ENCODE assay signal across 1 cellular context in genomic region chr19:45523642-45524256, GRCh38.
TF ChIP-seq lines count a peak whose summit lies in the region.

No MANE protein-coding gene starts in this region.

TF ChIP-seq in GM12878, 131 proteins besides CTCF, POLR2A, EP300 and RAD21 (continues in another document):
- TF ChIP-seq CBX5 (IDR thresholded peaks at IDR 0.05; ENCODE audit: low read depth) (peak; percentile 31; the same call in 1 of the 2 replicates), KDM1A (IDR thresholded peaks at IDR 0.05; ENCODE audit: borderline replicate concordance) (no peak), HDAC2 (IDR thresholded peaks at IDR 0.05) (no peak), FOXK2 (IDR thresholded peaks at IDR 0.05) (no peak), BMI1 (IDR thresholded peaks at IDR 0.05; ENCODE audit: borderline replicate concordance) (no peak), NR2C1 (IDR thresholded peaks at IDR 0.05) (peak; percentile 38; the same call in 1 of the 2 replicates), BRCA1 (IDR thresholded peaks at IDR 0.05; ENCODE audit: low read depth, low read length) (no peak), ATF3 (IDR thresholded peaks at IDR 0.05; ENCODE audit: borderline replicate concordance, extremely low read depth, low read depth, low read length) (no peak), POLR2AphosphoS2 (IDR thresholded peaks at IDR 0.05; ENCODE audit: low read depth, low read length) (no peak), EED (IDR thresholded peaks at IDR 0.05; ENCODE audit: low read depth) (no peak), JUND (IDR thresholded peaks at IDR 0.05; ENCODE audit: low read depth, low read length) (no peak), USF2 (IDR thresholded peaks at IDR 0.05; ENCODE audit: borderline replicate concordance, low read depth, low read length) (no peak), PML (IDR thresholded peaks at IDR 0.05; ENCODE audit: low read length) (no peak), SUZ12 (IDR thresholded peaks at IDR 0.05; ENCODE audit: unreplicated experiment) (no peak), PBX3 (IDR thresholded peaks at IDR 0.05; ENCODE audit: insufficient replicate concordance, low read depth, low read length) (no peak), SUPT20H (IDR thresholded peaks at IDR 0.05; ENCODE audit: borderline replicate concordance, control insufficient read depth, low read depth, low read length) (no peak), CBX3 (IDR thresholded peaks at IDR 0.05; ENCODE audit: borderline replicate concordance, low read depth) (no peak), ZNF687 (IDR thresholded peaks at IDR 0.05) (no peak), TBL1XR1 (IDR thresholded peaks at IDR 0.05; ENCODE audit: low read depth, low read length) (no peak), BHLHE40 (IDR thresholded peaks at IDR 0.05; ENCODE audit: borderline replicate concordance in 1 of 2, low read depth in 2 of 2, low read length in 1 of 2) (peak; percentile 37 to 69; a peak in 3 of 4 replicates), TCF12 (IDR thresholded peaks at IDR 0.05; ENCODE audit: low read depth, low read length) (no peak), CHD1 (IDR thresholded peaks at IDR 0.05; ENCODE audit: low read depth, low read length) (no peak), MYB (IDR thresholded peaks at IDR 0.05; ENCODE audit: borderline replicate concordance, low read depth, low read length) (no peak), MTA3 (IDR thresholded peaks at IDR 0.05; ENCODE audit: borderline replicate concordance, low read length) (no peak), PAX5 (IDR thresholded peaks at IDR 0.05; ENCODE audit: borderline replicate concordance, low read depth, low read length) (no peak), ZNF592 (IDR thresholded peaks at IDR 0.05) (no peak), SP1 (IDR thresholded peaks at IDR 0.05; ENCODE audit: low read depth, low read length) (no peak), ZSCAN29 (IDR thresholded peaks at IDR 0.05) (no peak), TCF7 (IDR thresholded peaks at IDR 0.05; ENCODE audit: borderline replicate concordance) (no peak), SREBF1 (IDR thresholded peaks at IDR 0.05; ENCODE audit: low read length) (peak; percentile 65; the same call in 1 of the 2 replicates), ZBTB4 (CRISPR knock-in tag; IDR thresholded peaks at IDR 0.05) (no peak), MEF2A (IDR thresholded peaks at IDR 0.05; ENCODE audit: insufficient read depth, low read depth, low read length) (no peak), SKIL (IDR thresholded peaks at IDR 0.05; ENCODE audit: low read depth, poor library complexity, severe bottlenecking) (no peak), IRF3 (IDR thresholded peaks at IDR 0.05) (no peak), STAT1 (conservative IDR thresholded peaks at IDR 0.05) (no peak), POLR2AphosphoS5 (IDR thresholded peaks at IDR 0.05; ENCODE audit: low read length) (no peak; the same call in 1 of the 2 replicates), TAF1 (IDR thresholded peaks at IDR 0.05; ENCODE audit: borderline replicate concordance, low read depth, low read length) (peak; percentile 10; the same call in 1 of the 2 replicates), RELB (IDR thresholded peaks at IDR 0.05; ENCODE audit: low read depth) (no peak), BCL3 (IDR thresholded peaks at IDR 0.05; ENCODE audit: borderline replicate concordance, insufficient read depth, low read depth, low read length, poor library complexity, severe bottlenecking) (no peak), CHD2 (IDR thresholded peaks at IDR 0.05; ENCODE audit: borderline replicate concordance, low read depth, low read length) (0 out of 2 replicates have a peak, but pooled peaks have one; percentile 15), ZNF622 (IDR thresholded peaks at IDR 0.05) (no peak), ZNF24 (IDR thresholded peaks at IDR 0.05) (no peak), RAD51 (IDR thresholded peaks at IDR 0.05) (no peak)
